8 cellular contexts compared by ENCODE assay signal in genomic region chr9:93577940-93578682, GRCh38. TPM values are rescaled to one million over a fixed set of nuclear protein-coding genes. Genes with fewer than 3 reads are reported as not detected.
DNase-seq lines count a peak whose midpoint lies in the region; ATAC-seq and TF ChIP-seq lines count a peak whose summit lies in the region.

No MANE protein-coding gene starts in this region.

- H3K27ac ChIP-seq in breast epithelium (peak overlapping the region; percentile 88 to 99), lung (ENCODE audit: low read depth in 1 of 2, low read length in 1 of 2) (peak overlapping the region; percentile 21 to 75), urinary bladder (ENCODE audit: low read depth) (no peak overlapping the region)

- peaks cover 7% of the 10 kb centered on the region for H3K36me3 Mint-ChIP-seq in stimulated activated naive CD8-positive, alpha-beta T cell treated with anti-CD3 and anti-CD28 coated beads, Interleukin-15, Interleukin-2, amounts not matched to agents 100 ng/mL and 50 ng/mL, for 24 hours (ENCODE audit: low read depth)

- peak overlapping the region; percentile 85 for H3K4me3 Mint-ChIP-seq in stimulated activated naive CD8-positive, alpha-beta T cell treated with anti-CD3 and anti-CD28 coated beads, Interleukin-15, Interleukin-2, amounts not matched to agents 100 ng/mL and 50 ng/mL, for 24 hours

- no peak for ATAC-seq in stimulated activated naive CD8-positive, alpha-beta T cell treated with anti-CD3 and anti-CD28 coated beads, Interleukin-15, Interleukin-2, amounts not matched to agents 100 U/mL and 50 U/mL, for 24 hours
- ATAC-seq in lung (ENCODE audit: insufficient read depth, low FRiP score): no peak

- no peaks in the 10 kb centered on the region for H3K27me3 Mint-ChIP-seq in stimulated activated naive CD8-positive, alpha-beta T cell treated with anti-CD3 and anti-CD28 coated beads, Interleukin-15, Interleukin-2, amounts not matched to agents 100 ng/mL and 50 ng/mL, for 24 hours

- H3K9me3 ChIP-seq in breast epithelium (no peaks in the 10 kb centered on the region), lung (ENCODE audit: control insufficient read depth in 2 of 2, insufficient read depth in 1 of 2, low read length in 1 of 2) (no peaks in the 10 kb centered on the region)

- TF ChIP-seq POLR2A in breast epithelium (IDR thresholded peaks at IDR 0.05): no peak

- no peaks in the 10 kb centered on the region for H3K9me3 Mint-ChIP-seq in stimulated activated naive CD8-positive, alpha-beta T cell treated with anti-CD3 and anti-CD28 coated beads, Interleukin-15, Interleukin-2, amounts not matched to agents 100 ng/mL and 50 ng/mL, for 24 hours

- no peak for TF ChIP-seq CTCF in breast epithelium (IDR thresholded peaks at IDR 0.05)
- no peak for TF ChIP-seq CTCF in lung (IDR thresholded peaks at IDR 0.05; ENCODE audit: control extremely low read depth, extremely low read depth)

- intact Hi-C loops in breast epithelium (cut with DNase I; ENCODE audit: low total_unique reads): loop anchor here (10.0 kb wide), 1 partner anchor 123 kb away; the partner anchor contains the start of genes FAM120A and FAM120AOS

- H3K36me3 ChIP-seq in breast epithelium (no peaks in the 10 kb centered on the region), lung (ENCODE audit: control insufficient read depth in 2 of 2, insufficient read depth in 2 of 2, low read length in 2 of 2) (no peaks in the 10 kb centered on the region), urinary bladder (ENCODE audit: insufficient read depth) (no peaks in the 10 kb centered on the region)

- 67 to 78% methylated on average over 14 of the region's 14 CpGs for WGBS in lung, 2 donors
- 53% methylated on average over 14 of the region's 14 CpGs for WGBS in urinary bladder

- H3K4me1 ChIP-seq in breast epithelium (peaks cover 3 to 14% of the 10 kb centered on the region in 2 donors), lung (ENCODE audit: control insufficient read depth in 2 of 2, insufficient read depth in 2 of 2, low read length in 2 of 2) (peaks cover 10 to 40% of the 10 kb centered on the region in 2 donors), urinary bladder (ENCODE audit: insufficient read depth) (peaks cover 4% of the 10 kb centered on the region)

- H3K4me3 ChIP-seq in breast epithelium (peak overlapping the region; percentile 81 to 99 (median 90)), lung (peak overlapping the region; percentile 88), urinary bladder (ENCODE audit: low read depth, low read length) (peak overlapping the region; percentile 93)

- peaks cover 27% of the 10 kb centered on the region for H3K4me1 Mint-ChIP-seq in stimulated activated naive CD8-positive, alpha-beta T cell treated with anti-CD3 and anti-CD28 coated beads, Interleukin-15, Interleukin-2, amounts not matched to agents 100 ng/mL and 50 ng/mL, for 24 hours (ENCODE audit: low read depth)

- peak overlapping the region; percentile 79 for H3K27ac Mint-ChIP-seq in stimulated activated naive CD8-positive, alpha-beta T cell treated with anti-CD3 and anti-CD28 coated beads, Interleukin-15, Interleukin-2, amounts not matched to agents 100 ng/mL and 50 ng/mL, for 24 hours

- H3K27me3 ChIP-seq in breast epithelium (no peaks in the 10 kb centered on the region), lung (ENCODE audit: control insufficient read depth, insufficient read depth) (no peaks in the 10 kb centered on the region)

- no peak for DNase-seq in stimulated activated naive CD8-positive, alpha-beta T cell treated with anti-CD3 and anti-CD28 coated beads, Interleukin-15, Interleukin-2, amounts not matched to agents 100 U/mL and 50 U/mL, for 24 hours
- DNase-seq in breast epithelium (ENCODE audit: low spot score in 2 of 2) (peak in 1 of 2 donors; percentile 16), lung (ENCODE audit: low spot score) (no peak), NCI-H2107 treated with DMSO at 0.1 percent for 48 hours (lab: John Stamatoyannopoulos, UW; ENCODE audit: unreplicated experiment) (no peak), DMS79 (lab: John Stamatoyannopoulos, UW) (no peak)
- no peak for DNase-seq in stimulated activated CD4-positive, alpha-beta T cell treated with anti-CD3 and anti-CD28 coated beads, Interleukin-4, amount 100 ng/mL, for 1 hour

RNA-seq across cellular contexts. Expression of gene PHF2, which starts 1.7 kb away (rescaled TPM):
- total RNA-seq in breast epithelium: 10 to 100 TPM; 24.8 to 26.9 (median 25.9) TPM
- 10 to 100 TPM; 33.3 to 33.6 TPM for total RNA-seq in lung
- polyA plus RNA-seq in lung: 10 to 100 TPM; 20.1 to 27.1 TPM
- 20.0 TPM for total RNA-seq in urinary bladder
- 33.1 TPM for polyA plus RNA-seq in urinary bladder
